In genomic region chr7:29854257-29854938, GRCh38 we compare ENCODE assay signal across 1 cellular context.
TF ChIP-seq lines count a peak whose summit lies in the region.

No MANE protein-coding gene starts in this region.

TF ChIP-seq in HEK293, 187 proteins besides CTCF, POLR2A, EP300 and RAD21 (continued from another document):
- TF ChIP-seq PATZ1 (tag by site-specific recombination; IDR thresholded peaks at IDR 0.05) (peak; percentile 54; the same call in 1 of the 2 replicates), GLI2 (tag by site-specific recombination; IDR thresholded peaks at IDR 0.05; ENCODE audit: borderline replicate concordance, low read depth) (no peak), ZNF155 (tag by site-specific recombination; IDR thresholded peaks at IDR 0.05) (no peak), ZNF645 (tag by site-specific recombination; IDR thresholded peaks at IDR 0.05) (no peak), ZNF791 (tag by site-specific recombination; IDR thresholded peaks at IDR 0.05) (no peak), SALL2 (tag by site-specific recombination; IDR thresholded peaks at IDR 0.05; ENCODE audit: borderline replicate concordance) (no peak), ZNF248 (tag by site-specific recombination; IDR thresholded peaks at IDR 0.05) (no peak), ZNF623 (tag by site-specific recombination; IDR thresholded peaks at IDR 0.05) (no peak), GLIS2 (tag by site-specific recombination; IDR thresholded peaks at IDR 0.05) (no peak), ZNF544 (tag by site-specific recombination; IDR thresholded peaks at IDR 0.05) (no peak), SP3 (tag by site-specific recombination; IDR thresholded peaks at IDR 0.05) (no peak), ZNF366 (tag by site-specific recombination; conservative IDR thresholded peaks at IDR 0.05) (peak; percentile 49; the same call in 1 of the 2 replicates), ZNF692 (tag by site-specific recombination; IDR thresholded peaks at IDR 0.05) (no peak), ZNF202 (tag by site-specific recombination; IDR thresholded peaks at IDR 0.05; ENCODE audit: borderline replicate concordance) (no peak), OSR2 (tag by site-specific recombination; IDR thresholded peaks at IDR 0.05) (peak; percentile 76), ZNF138 (tag by site-specific recombination; IDR thresholded peaks at IDR 0.05; ENCODE audit: borderline replicate concordance) (no peak), ZNF174 (tag by site-specific recombination; IDR thresholded peaks at IDR 0.05) (no peak), ZNF423 (tag by site-specific recombination; IDR thresholded peaks at IDR 0.05) (no peak), MYNN (tag by site-specific recombination; IDR thresholded peaks at IDR 0.05; ENCODE audit: borderline replicate concordance) (no peak), ZNF302 (tag by site-specific recombination; IDR thresholded peaks at IDR 0.05; ENCODE audit: low read depth) (no peak), ZNF473 (tag by site-specific recombination; IDR thresholded peaks at IDR 0.05) (no peak), GLIS1 (tag by site-specific recombination; IDR thresholded peaks at IDR 0.05) (peak; percentile 72), HOXA7 (CRISPR knock-in tag; IDR thresholded peaks at IDR 0.05; ENCODE audit: borderline replicate concordance) (no peak), PRDM2 (tag by site-specific recombination; IDR thresholded peaks at IDR 0.05; ENCODE audit: borderline replicate concordance) (no peak), WT1 (tag by site-specific recombination; IDR thresholded peaks at IDR 0.05) (peak; percentile 70; the same call in 1 of the 2 replicates), ZNF664 (tag by site-specific recombination; IDR thresholded peaks at IDR 0.05) (no peak), ZNF48 (tag by site-specific recombination; IDR thresholded peaks at IDR 0.05) (no peak), KLF8 (tag by site-specific recombination; IDR thresholded peaks at IDR 0.05) (peak; percentile 31; the same call in 1 of the 2 replicates), SCRT1 (tag by site-specific recombination; IDR thresholded peaks at IDR 0.05; ENCODE audit: borderline replicate concordance) (peak; percentile 49; the same call in 1 of the 2 replicates)
- TF ChIP-seq, protein P1, sequence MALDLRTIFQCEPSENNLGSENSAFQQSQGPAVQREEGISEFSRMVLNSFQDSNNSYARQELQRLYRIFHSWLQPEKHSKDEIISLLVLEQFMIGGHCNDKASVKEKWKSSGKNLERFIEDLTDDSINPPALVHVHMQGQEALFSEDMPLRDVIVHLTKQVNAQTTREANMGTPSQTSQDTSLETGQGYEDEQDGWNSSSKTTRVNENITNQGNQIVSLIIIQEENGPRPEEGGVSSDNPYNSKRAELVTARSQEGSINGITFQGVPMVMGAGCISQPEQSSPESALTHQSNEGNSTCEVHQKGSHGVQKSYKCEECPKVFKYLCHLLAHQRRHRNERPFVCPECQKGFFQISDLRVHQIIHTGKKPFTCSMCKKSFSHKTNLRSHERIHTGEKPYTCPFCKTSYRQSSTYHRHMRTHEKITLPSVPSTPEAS (tag by site-specific recombination; IDR thresholded peaks at IDR 0.05), result no peak
- TF ChIP-seq, protein P2, sequence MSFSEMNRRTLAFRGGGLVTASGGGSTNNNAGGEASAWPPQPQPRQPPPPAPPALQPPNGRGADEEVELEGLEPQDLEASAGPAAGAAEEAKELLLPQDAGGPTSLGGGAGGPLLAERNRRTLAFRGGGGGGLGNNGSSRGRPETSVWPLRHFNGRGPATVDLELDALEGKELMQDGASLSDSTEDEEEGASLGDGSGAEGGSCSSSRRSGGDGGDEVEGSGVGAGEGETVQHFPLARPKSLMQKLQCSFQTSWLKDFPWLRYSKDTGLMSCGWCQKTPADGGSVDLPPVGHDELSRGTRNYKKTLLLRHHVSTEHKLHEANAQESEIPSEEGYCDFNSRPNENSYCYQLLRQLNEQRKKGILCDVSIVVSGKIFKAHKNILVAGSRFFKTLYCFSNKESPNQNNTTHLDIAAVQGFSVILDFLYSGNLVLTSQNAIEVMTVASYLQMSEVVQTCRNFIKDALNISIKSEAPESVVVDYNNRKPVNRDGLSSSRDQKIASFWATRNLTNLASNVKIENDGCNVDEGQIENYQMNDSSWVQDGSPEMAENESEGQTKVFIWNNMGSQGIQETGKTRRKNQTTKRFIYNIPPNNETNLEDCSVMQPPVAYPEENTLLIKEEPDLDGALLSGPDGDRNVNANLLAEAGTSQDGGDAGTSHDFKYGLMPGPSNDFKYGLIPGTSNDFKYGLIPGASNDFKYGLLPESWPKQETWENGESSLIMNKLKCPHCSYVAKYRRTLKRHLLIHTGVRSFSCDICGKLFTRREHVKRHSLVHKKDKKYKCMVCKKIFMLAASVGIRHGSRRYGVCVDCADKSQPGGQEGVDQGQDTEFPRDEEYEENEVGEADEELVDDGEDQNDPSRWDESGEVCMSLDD (tag by site-specific recombination; IDR thresholded peaks at IDR 0.05), result no peak
